In genomic region chr2:171626949-171627348, GRCh38 we compare ENCODE assay signal across 27 cellular contexts.
"Had no signal": no experiment of that assay in that cellular context is flagged by ENCODE, and none has a peak within 500 bp of the region (broad histone marks: within the 10 kb centered on the region; RNA-seq: fewer than 3 reads in every experiment).

No MANE protein-coding gene starts in this region.

- DNase-seq: activated B cell treated with CpG ODN at 0.5 μM for 24 hours; activated CD4-positive, alpha-beta T cell treated with anti-CD3 and anti-CD28 coated beads for 48 hours; activated CD4-positive, alpha-beta T cell treated with anti-CD3 and anti-CD28 coated beads, Interleukin-2, amount 50 U/mL, for 1 hour; activated CD4-positive, alpha-beta T cell treated with anti-CD3 and anti-CD28 coated beads, Interleukin-2, amount 50 U/mL, for 48 hours; activated CD8-positive, alpha-beta memory T cell treated with anti-CD3 and anti-CD28 coated beads for 24 hours; activated CD8-positive, alpha-beta T cell treated with anti-CD3 and anti-CD28 coated beads for 36 hours; activated effector memory CD4-positive, alpha-beta T cell treated with Interleukin-2 at 50 U/mL for 16 hours; activated gamma-delta T cell treated with Interleukin-2 at 50 U/mL for 16 hours; activated naive CD4-positive, alpha-beta T cell treated with anti-CD3 and anti-CD28 coated beads, Interleukin-2, amount 50 U/mL, for 16 hours; activated naive CD4-positive, alpha-beta T cell treated with Interleukin-2 at 50 U/mL for 16 hours; activated T-cell treated with anti-CD3 and anti-CD28 coated beads, Interleukin-2, amount 50 U/mL, for 4 hours; amniotic stem cell; aorta; body of pancreas; central memory CD4-positive, alpha-beta T cell; cerebellar nuclear complex; colonic mucosa; effector CD8-positive, alpha-beta T cell; esophagus squamous epithelium; foreskin melanocyte; heart right ventricle; T-helper 17 cell; T1000; WERI-Rb-1 had no signal

- ATAC-seq: activated CD4-positive, CD25-positive, alpha-beta regulatory T cell treated with anti-CD3 and anti-CD28 coated beads, Interleukin-2, amount 50 U/mL, for 24 hours; activated CD8-positive, alpha-beta T cell treated with anti-CD3 and anti-CD28 coated beads for 36 hours; activated T-cell treated with anti-CD3 and anti-CD28 coated beads, Interleukin-2, amount 50 U/mL, for 4 hours; activated T-helper 17 cell treated with anti-CD3 and anti-CD28 coated beads, Interleukin-2, amount 50 U/mL, for 72 hours; body of pancreas; gastroesophageal sphincter; heart right ventricle; T-helper 17 cell had no signal
